In genomic region chr1:240086726-240087125, GRCh38 we compare ENCODE assay signal across 18 cellular contexts. TPM values are rescaled to one million over a fixed set of nuclear protein-coding genes. Genes with fewer than 3 reads are reported as not detected.
DNase-seq lines count a peak whose midpoint lies in the region; ATAC-seq and TF ChIP-seq lines count a peak whose summit lies in the region.
"Had no signal": no experiment of that assay in that cellular context is flagged by ENCODE, and none has a peak within 500 bp of the region (broad histone marks: within the 10 kb centered on the region; RNA-seq: fewer than 3 reads in every experiment).

No MANE protein-coding gene starts in this region.

- no peaks in the 10 kb centered on the region for H3K27me3 ChIP-seq in IMR-90 (ENCODE audit: control insufficient read depth, insufficient read depth, low read length)
- H3K27me3 ChIP-seq in adipocyte (replicated peaks; ENCODE audit: control insufficient read depth, insufficient read depth, low read length): no peaks in the 10 kb centered on the region
- H3K27me3 ChIP-seq in osteoblast (ENCODE audit: insufficient read depth, low read length): peaks cover 5% of the 10 kb centered on the region
- H3K27me3 ChIP-seq: BLaER1 had no signal

- H3K4me3 ChIP-seq in IMR-90 (ENCODE audit: insufficient read depth, low read depth, low read length): no peak overlapping the region
- H3K4me3 ChIP-seq in adipocyte (ENCODE audit: low read length): no peak overlapping the region
- H3K4me3 ChIP-seq in osteoblast (ENCODE audit: insufficient read depth, low read length): no peak overlapping the region
- H3K4me3 ChIP-seq: BLaER1, GM12878 had no signal

- H2AFZ ChIP-seq in IMR-90 (replicated peaks; ENCODE audit: low read length, poor library complexity) (no peak overlapping the region), osteoblast (ENCODE audit: low read length) (no peak overlapping the region)

- no peak overlapping the region; a peak in 1 of 4 replicates for H4K8ac ChIP-seq in IMR-90 (ENCODE audit: low read depth in 2 of 2, low read length in 2 of 2)

- H2BK120ac ChIP-seq in IMR-90 (ENCODE audit: low read depth, low read length): peak overlapping the region; percentile 98

- POLR2A ChIA-PET in IMR-90 (lab: Charles Lee; ENCODE audit: unreplicated experiment): interaction anchor here (0.5 kb wide), 1 partner anchor 16 kb away, joined by 8 read pairs; no protein-coding TSS in a partner anchor

- no TSS peak for BruUV-seq in IMR-90 (replicated peaks; lab: Mats Ljungman, UMichigan)

- CTCF ChIA-PET in IMR-90 (lab: Yijun Ruan, JAX): interaction anchor here (1.0 kb wide), 1 partner anchor 59 kb away, joined by 3 read pairs; no protein-coding TSS in a partner anchor

- H3K79me2 ChIP-seq in osteoblast (ENCODE audit: insufficient read depth, low read length): peaks cover 5% of the 10 kb centered on the region

- H3K27ac ChIP-seq in IMR-90 (ENCODE audit: insufficient read depth, low read length) (no peak overlapping the region; the same call in 1 of the 2 replicates), osteoblast (ENCODE audit: low read depth, low read length) (peak overlapping the region; percentile 20)
- H3K27ac ChIP-seq: BLaER1 had no signal

- H4K91ac ChIP-seq in IMR-90 (ENCODE audit: insufficient read depth, low read depth, low read length): no peak overlapping the region

- DNase-seq in AG20443 (ENCODE audit: low spot score) (peak; percentile 41), IMR-90 (peak; percentile 68), adipocyte (ENCODE audit: low read depth) (peak; percentile 37), osteoblast (ENCODE audit: insufficient read length, low spot score, missing footprints) (peak; percentile 91), NCI-H2081 treated with DMSO at 0.1 percent for 48 hours (lab: John Stamatoyannopoulos, UW) (no peak), HK-2 (ENCODE audit: unreplicated experiment) (no peak)
- DNase-seq in NK-92 treated with Interleukin-12 subunit alpha and Interleukin-12 subunit beta, amount 100 ng/mL, for 24 hours (lab: John Stamatoyannopoulos, UW): no peak
- DNase-seq: ACHN; CD8-positive, alpha-beta T cell; NCI-H1417; NCI-H187 treated with DMSO at 0.1 percent for 48 hours; NCI-H2171; NCI-H446 treated with DMSO at 0.1 percent for 48 hours; OCI-M1; RPMI8226 had no signal

- dilution Hi-C loops in IMR-90 (cut with HindIII; ENCODE audit: low sequenced_read_pairs, unreplicated experiment): no loop called here

- H3K9ac ChIP-seq in IMR-90 (ENCODE audit: low read depth, low read length) (no peak overlapping the region), adipocyte (ENCODE audit: low read length) (no peak overlapping the region)
- H3K9ac ChIP-seq: BLaER1 had no signal

- intact Hi-C loops in IMR-90 (cut with micrococcal nuclease): no loop called here

- TF ChIP-seq CTCF in IMR-90 (conservative IDR thresholded peaks at IDR 0.05; ENCODE audit: low read depth, low read length) (no peak), osteoblast (IDR thresholded peaks at IDR 0.05; ENCODE audit: extremely low read depth, low read depth, low read length) (no peak)

- peak overlapping the region; percentile 95 for H2BK5ac ChIP-seq in IMR-90 (ENCODE audit: low read depth, low read length, poor library complexity, severe bottlenecking)

- H2BK15ac ChIP-seq in IMR-90 (ENCODE audit: low read depth, low read length): no peak overlapping the region

- H2AK5ac ChIP-seq in IMR-90 (ENCODE audit: low read depth, low read length): no peak overlapping the region

- TF ChIP-seq RAD21 in IMR-90 (IDR thresholded peaks at IDR 0.05; ENCODE audit: low read length): no peak

- H3K9me1 ChIP-seq in IMR-90 (ENCODE audit: insufficient read depth, low read length): peaks cover 6% of the 10 kb centered on the region

- H2AK9ac ChIP-seq in IMR-90 (replicated peaks; ENCODE audit: low read depth, low read length, poor library complexity): no peak overlapping the region

- TF ChIP-seq POLR2A in IMR-90 (IDR thresholded peaks at IDR 0.05; ENCODE audit: low read depth, low read length): no peak

- H3K4me2 ChIP-seq in IMR-90 (ENCODE audit: low read depth, low read length) (peak overlapping the region; percentile 42; the same call in 1 of the 2 replicates), osteoblast (ENCODE audit: insufficient read depth, low read length) (peak overlapping the region; percentile 50)
- H3K4me2 ChIP-seq: BLaER1 had no signal

- H3K36me3 ChIP-seq in IMR-90 (ENCODE audit: control insufficient read depth, insufficient read depth, low read length) (no peaks in the 10 kb centered on the region), adipocyte (ENCODE audit: control insufficient read depth, insufficient read depth, low read length, severe bottlenecking) (no peaks in the 10 kb centered on the region), osteoblast (ENCODE audit: insufficient read depth, low read length) (no peaks in the 10 kb centered on the region)
- H3K36me3 ChIP-seq: BLaER1 had no signal

- H3K14ac ChIP-seq in IMR-90 (replicated peaks; ENCODE audit: low read depth, low read length): no peak overlapping the region

- in situ Hi-C loops in IMR-90 (cut with MboI; ENCODE audit: low sequenced_read_pairs): no loop called here

- H3K23ac ChIP-seq in IMR-90 (ENCODE audit: low read depth, low read length): no peak overlapping the region

- peak overlapping the region; percentile 85; the same call in 1 of the 2 replicates for H2BK20ac ChIP-seq in IMR-90 (ENCODE audit: low read depth, low read length)

- ATAC-seq in IMR-90 (ENCODE audit: low read depth): peak; percentile 48
- ATAC-seq in GM19324 (IDR thresholded peaks at IDR 0.05; ENCODE audit: low FRiP score, unreplicated experiment): no peak
- ATAC-seq: CD8-positive, alpha-beta T cell; GM12878 had no signal

- H4K20me1 ChIP-seq in IMR-90 (ENCODE audit: insufficient read depth, low read length) (no peaks in the 10 kb centered on the region), osteoblast (ENCODE audit: insufficient read depth, low read length) (no peaks in the 10 kb centered on the region)
- H4K20me1 ChIP-seq: BLaER1 had no signal

- H3K4ac ChIP-seq in IMR-90 (ENCODE audit: low read depth, low read length): no peak overlapping the region

- WGBS in IMR-90 (ENCODE audit: extremely low coverage in 2 of 2, insufficient read length in 1 of 2), 2 experiments: 100% methylated on average over 1 of the region's 1 CpG; no CpG with 5 or more reads in 1 of the 2 experiments

- no peak overlapping the region for H4K5ac ChIP-seq in IMR-90 (ENCODE audit: low read depth, low read length)

- H3K4me1 ChIP-seq in IMR-90 (ENCODE audit: control insufficient read depth, insufficient read depth, low read length) (peaks cover 8% of the 10 kb centered on the region), adipocyte (ENCODE audit: control insufficient read depth, insufficient read depth, low read length) (peaks cover 4% of the 10 kb centered on the region), osteoblast (ENCODE audit: insufficient read depth, low read length) (peaks cover 18% of the 10 kb centered on the region)
- H3K4me1 ChIP-seq: BLaER1 had no signal

- H3K56ac ChIP-seq in IMR-90 (ENCODE audit: extremely low read depth, insufficient read depth, low read length): no peak overlapping the region

- no peaks in the 10 kb centered on the region for H3K9me3 ChIP-seq in IMR-90 (ENCODE audit: control insufficient read depth, insufficient read depth, low read length)
- H3K9me3 ChIP-seq in adipocyte (ENCODE audit: control insufficient read depth, low read length): no peaks in the 10 kb centered on the region
- H3K9me3 ChIP-seq in osteoblast (ENCODE audit: low read depth, low read length): no peaks in the 10 kb centered on the region

- H3K79me1 ChIP-seq in IMR-90 (ENCODE audit: low read depth in 1 of 2, low read length in 2 of 2): peaks cover 2 to 5% of the 10 kb centered on the region in 2 experiments; a peak in 1 of 4 replicates

- no peak overlapping the region for H3K18ac ChIP-seq in IMR-90 (ENCODE audit: low read depth, low read length)

TF ChIP-seq in IMR-90, 13 proteins besides CTCF, POLR2A, EP300 and RAD21:
- TF ChIP-seq ELK1 (IDR thresholded peaks at IDR 0.05; ENCODE audit: borderline replicate concordance, low read depth, low read length) (no peak), NFE2L2 (IDR thresholded peaks at IDR 0.05; ENCODE audit: low read depth, low read length) (no peak), RFX5 (IDR thresholded peaks at IDR 0.05; ENCODE audit: low read depth, low read length) (no peak), FOS (IDR thresholded peaks at IDR 0.05; ENCODE audit: low read depth, low read length) (no peak), CEBPB (IDR thresholded peaks at IDR 0.05; ENCODE audit: low read depth, low read length) (no peak), RCOR1 (IDR thresholded peaks at IDR 0.05; ENCODE audit: insufficient replicate concordance, low read length) (no peak), SMC3 (IDR thresholded peaks at IDR 0.05; ENCODE audit: low read depth, low read length) (no peak), USF2 (IDR thresholded peaks at IDR 0.05; ENCODE audit: low read depth, low read length) (no peak), MXI1 (IDR thresholded peaks at IDR 0.05; ENCODE audit: borderline replicate concordance, low read depth, low read length) (no peak), BHLHE40 (IDR thresholded peaks at IDR 0.05; ENCODE audit: low read depth, low read length) (no peak)

RNA-seq across cellular contexts. Expression of gene FMN2, which starts 5.0 kb away (rescaled TPM):
- total RNA-seq in IMR-90 (2012; rRNA removed) (35.8 and 50.0 TPM in 2 replicates), osteoblast (9.7 and 11.2 TPM in 2 replicates)
- polyA plus RNA-seq in IMR-90 (2012; rRNA removed): 20.1 and 29.0 TPM in 2 replicates
- polyA plus RNA-seq in IMR-90 (2012; cell fraction: cytosol; rRNA removed): 4.7 and 5.4 TPM in 2 replicates
- 7.2 and 9.7 TPM in 2 replicates for polyA plus RNA-seq in IMR-90 (2012; cell fraction: nucleus; rRNA removed; ENCODE audit: low replicate concordance)
- total RNA-seq: CD8-positive, alpha-beta T cell; GM12878 had no signal

Comparison
In these comparisons a context has a peak if more than half of its experiments do, and no peak if none do; other contexts are left out.
1. DNase-seq: peak in AG20443 (single experiment), IMR-90 (single experiment), adipocyte (single experiment) and osteoblast (single experiment); none in NCI-H2081 treated with DMSO at 0.1 percent for 48 hours (single experiment), NK-92 treated with Interleukin-12 subunit alpha and Interleukin-12 subunit beta, amount 100 ng/mL, for 24 hours (single experiment) and HK-2 (single experiment).